In genomic region chr22:24827305-24827704, GRCh38 we compare ENCODE assay signal across 21 cellular contexts. TPM values are rescaled to one million over a fixed set of nuclear protein-coding genes. Genes with fewer than 3 reads are reported as not detected.
DNase-seq lines count a peak whose midpoint lies in the region; ATAC-seq, FAIRE-seq and TF ChIP-seq lines count a peak whose summit lies in the region.
"Had no signal": no experiment of that assay in that cellular context is flagged by ENCODE, and none has a peak within 500 bp of the region (broad histone marks: within the 10 kb centered on the region; RNA-seq: fewer than 3 reads in every experiment).

No MANE protein-coding gene starts in this region.

- peaks cover 0 to 20% of the 10 kb centered on the region in 2 donors for H3K4me1 ChIP-seq in right atrium auricular region
- H3K4me1 ChIP-seq in heart left ventricle = peaks cover 0 to 7% (median 0%) of the 10 kb centered on the region in 12 donors
- H3K4me1 ChIP-seq in hepatocyte (ENCODE audit: insufficient read depth) = peaks cover 16% of the 10 kb centered on the region

- no peak overlapping the region for H3K4me3 ChIP-seq in right atrium auricular region
- H3K4me3 ChIP-seq in heart left ventricle = no peak overlapping the region
- H3K4me3 ChIP-seq in hepatocyte = no peak overlapping the region
- H3K4me3 ChIP-seq: PC-9 had no signal

- FAIRE-seq in urothelium cell line (lab: Jason Lieb, UNC) = peak; percentile 69

- H3K9me3 ChIP-seq in right atrium auricular region (no peaks in the 10 kb centered on the region), heart left ventricle (no peaks in the 10 kb centered on the region), hepatocyte (ENCODE audit: low read depth) (no peaks in the 10 kb centered on the region)

- TF ChIP-seq POLR2A in heart left ventricle (IDR thresholded peaks at IDR 0.05) = no peak

- intact Hi-C loops in heart left ventricle (cut with DNase I) = no loop called here

- H3K4me2 ChIP-seq in hepatocyte = peak overlapping the region; percentile 8
- H3K4me2 ChIP-seq: PC-9 had no signal

- no peaks in the 10 kb centered on the region for H3K9me2 ChIP-seq in hepatocyte (replicated peaks; ENCODE audit: insufficient read depth)

- no peak for ATAC-seq in heart left ventricle
- ATAC-seq in HG03159 (IDR thresholded peaks at IDR 0.05; ENCODE audit: unreplicated experiment) = no peak
- ATAC-seq: HCT116, SK-N-SH treated with all-trans-retinoic acid at 6 μM for 48 hours had no signal

- DNase-seq in right atrium auricular region (ENCODE audit: low spot score) (no peak), heart left ventricle (no peak), NCI-H526 treated with DMSO at 0.1 percent for 48 hours (lab: John Stamatoyannopoulos, UW) (peak; percentile 29), hepatocyte (ENCODE audit: low spot score) (peak; percentile 84), urothelium cell line (ENCODE audit: low spot score) (no peak), midbrain (lab: John Stamatoyannopoulos, UW) (no peak), NOMO-1 treated with dmso at 0.1 percent for 144 hours (lab: John Stamatoyannopoulos, UW; ENCODE audit: unreplicated experiment) (no peak)
- DNase-seq: activated CD4-positive, alpha-beta T cell treated with anti-CD3 and anti-CD28 coated beads, Interleukin-2, amount 50 U/mL, for 1 hour; activated naive CD4-positive, alpha-beta T cell treated with anti-CD3 and anti-CD28 coated beads, Interleukin-2, amount 50 U/mL, for 16 hours; CD4-positive, alpha-beta memory T cell; NCI-H446 treated with DMSO at 0.1 percent for 48 hours; PC-9 had no signal

- 80 to 85% (median 83%) methylated on average over 7 to 9 of the region's 9 CpGs for WGBS in heart left ventricle, 4 donors
- WGBS in hepatocyte (ENCODE audit: low lambda C conversion rate, missing lambda C conversion rate) = 50% methylated on average over 8 of the region's 9 CpGs

- no peak overlapping the region for H2AFZ ChIP-seq in hepatocyte
- H2AFZ ChIP-seq: PC-9 had no signal

- H3K27me3 ChIP-seq in right atrium auricular region (no peaks in the 10 kb centered on the region), heart left ventricle (no peaks in the 10 kb centered on the region), hepatocyte (peaks cover 4% of the 10 kb centered on the region)

- no peaks in the 10 kb centered on the region for H3K36me3 ChIP-seq in right atrium auricular region
- H3K36me3 ChIP-seq in heart left ventricle = no peaks in the 10 kb centered on the region
- no peaks in the 10 kb centered on the region for H3K36me3 ChIP-seq in hepatocyte (replicated peaks; ENCODE audit: insufficient read depth, low read depth)

- H3K27ac ChIP-seq in right atrium auricular region (peak overlapping the region; percentile 48 to 78), heart left ventricle (no peak overlapping the region), hepatocyte (peak overlapping the region; percentile 92)
- H3K27ac ChIP-seq: PC-9 had no signal

- TF ChIP-seq CTCF in right atrium auricular region (IDR thresholded peaks at IDR 0.05) (no peak), heart left ventricle (IDR thresholded peaks at IDR 0.05) (no peak), hepatocyte (IDR thresholded peaks at IDR 0.05; ENCODE audit: poor library complexity) (no peak)

- no peaks in the 10 kb centered on the region for H4K20me1 ChIP-seq in hepatocyte (ENCODE audit: insufficient read depth, poor library complexity, severe bottlenecking)

- H3K79me2 ChIP-seq in hepatocyte = no peaks in the 10 kb centered on the region

RNA-seq across cellular contexts. Expression of gene SGSM1, which starts 21.3 kb away (rescaled TPM):
- total RNA-seq in right atrium auricular region = 10 to 100 TPM; 13.9 to 14.9 TPM
- 10 to 100 TPM in 3 of 9 donors, 1 to 10 TPM in 6; 4.1 to 11.0 (median 6.8) TPM for total RNA-seq in heart left ventricle
- 1 to 10 TPM; 2.1 to 2.7 TPM for polyA plus RNA-seq in heart left ventricle
- total RNA-seq in hepatocyte = 3.1 and 3.5 TPM in 2 replicates
- polyA plus RNA-seq in hepatocyte = 1.7 TPM in 2 replicates
- total RNA-seq: G401, renal cortical epithelial cell had no signal
- polyA plus RNA-seq: AG04450 had no signal

RNA-seq across cellular contexts. Expression of gene PIWIL3, which starts 52.8 kb away (rescaled TPM):
- total RNA-seq in right atrium auricular region (not detected), heart left ventricle (not detected), hepatocyte (0.12 TPM in 1 of 2 replicates, not detected in the other)
- polyA plus RNA-seq in heart left ventricle (not detected), hepatocyte (not detected in 2 replicates)
- total RNA-seq: CD4-positive, alpha-beta memory T cell; G401; MCF 10A; neural crest cell; PC-9; renal cortical epithelial cell had no signal
- polyA plus RNA-seq: CD4-positive, alpha-beta memory T cell; esophagus had no signal

Comparison
In these comparisons a context has a peak if more than half of its experiments do, and no peak if none do; other contexts are left out.
1. H3K27ac ChIP-seq: peak in right atrium auricular region (2 of 2) and hepatocyte (single experiment); none in heart left ventricle (0 of 12).
2. DNase-seq: peak in NCI-H526 treated with DMSO at 0.1 percent for 48 hours (single experiment) and hepatocyte (single experiment); none in right atrium auricular region (single experiment), heart left ventricle (0 of 5), urothelium cell line (single experiment), midbrain (single experiment) and NOMO-1 treated with dmso at 0.1 percent for 144 hours (single experiment).